ENCODE assay signal across 26 cellular contexts in genomic region chr1:164466429-164466828, GRCh38.
"Had no signal": no experiment of that assay in that cellular context is flagged by ENCODE, and none has a peak within 500 bp of the region (broad histone marks: within the 10 kb centered on the region; RNA-seq: fewer than 3 reads in every experiment).

No MANE protein-coding gene starts in this region.

- H3K36me3 ChIP-seq: colonic mucosa, gastroesophageal sphincter, heart left ventricle, left ventricle myocardium inferior, tibial artery had no signal

- DNase-seq: activated B cell treated with CpG ODN at 0.5 μM for 24 hours; activated CD4-positive, alpha-beta T cell treated with anti-CD3 and anti-CD28 coated beads for 48 hours; activated CD8-positive, alpha-beta T cell treated with anti-CD3 and anti-CD28 coated beads for 36 hours; activated naive CD4-positive, alpha-beta T cell; activated naive CD8-positive, alpha-beta T cell treated with anti-CD3 and anti-CD28 coated beads for 36 hours; activated T-cell treated with anti-CD3 and anti-CD28 coated beads, Interleukin-2, amount 50 U/mL, for 1 hour; amniotic stem cell; body of pancreas; colonic mucosa; endodermal cell; erythroblast; heart left ventricle; kidney; left ventricle myocardium inferior; nephron progenitor cell; occipital lobe; posterior cingulate gyrus; stimulated activated CD4-positive, alpha-beta T cell treated with anti-CD3 and anti-CD28 coated beads, Interleukin-12 subunit alpha, Interleukin-12 subunit beta, amount 100 ng/mL, for 4 hours; stimulated activated CD4-positive, alpha-beta T cell treated with anti-CD3 and anti-CD28 coated beads, Interleukin-1b, Interleukin-23, amount 100 ng/mL, for 48 hours; stimulated activated CD8-positive, alpha-beta memory T cell treated with anti-CD3 and anti-CD28 coated beads, Interleukin-4, amount 100 ng/mL, for 48 hours; stimulated activated naive CD8-positive, alpha-beta T cell treated with anti-CD3 and anti-CD28 coated beads, Interleukin-15, Interleukin-2, amounts not matched to agents 100 U/mL and 50 U/mL, for 24 hours; substantia nigra; T-helper 9 cell; tibial artery had no signal

- H3K4me1 ChIP-seq: body of pancreas, colonic mucosa, gastroesophageal sphincter, heart left ventricle, left ventricle myocardium inferior, tibial artery had no signal

- H3K27me3 ChIP-seq: body of pancreas, colonic mucosa, gastroesophageal sphincter, heart left ventricle, tibial artery had no signal

- H3K27ac ChIP-seq: body of pancreas, colonic mucosa, gastroesophageal sphincter, heart left ventricle, left ventricle myocardium inferior, tibial artery had no signal

- H3K9me3 ChIP-seq: body of pancreas, colonic mucosa, gastroesophageal sphincter, heart left ventricle, left ventricle myocardium inferior, tibial artery had no signal

- ATAC-seq: activated CD8-positive, alpha-beta T cell treated with anti-CD3 and anti-CD28 coated beads for 36 hours; activated T-helper 17 cell treated with anti-CD3 and anti-CD28 coated beads, Interleukin-2, amount 50 U/mL, for 72 hours; body of pancreas; gastroesophageal sphincter; heart left ventricle; stimulated activated naive CD8-positive, alpha-beta T cell treated with anti-CD3 and anti-CD28 coated beads, Interleukin-15, Interleukin-2, amounts not matched to agents 100 U/mL and 50 U/mL, for 24 hours had no signal

- FAIRE-seq: kidney had no signal

- H3K4me3 ChIP-seq: body of pancreas, colonic mucosa, gastroesophageal sphincter, heart left ventricle, left ventricle myocardium inferior, tibial artery had no signal
